ENCODE assay signal across 20 cellular contexts in the genomic region with DNA sequence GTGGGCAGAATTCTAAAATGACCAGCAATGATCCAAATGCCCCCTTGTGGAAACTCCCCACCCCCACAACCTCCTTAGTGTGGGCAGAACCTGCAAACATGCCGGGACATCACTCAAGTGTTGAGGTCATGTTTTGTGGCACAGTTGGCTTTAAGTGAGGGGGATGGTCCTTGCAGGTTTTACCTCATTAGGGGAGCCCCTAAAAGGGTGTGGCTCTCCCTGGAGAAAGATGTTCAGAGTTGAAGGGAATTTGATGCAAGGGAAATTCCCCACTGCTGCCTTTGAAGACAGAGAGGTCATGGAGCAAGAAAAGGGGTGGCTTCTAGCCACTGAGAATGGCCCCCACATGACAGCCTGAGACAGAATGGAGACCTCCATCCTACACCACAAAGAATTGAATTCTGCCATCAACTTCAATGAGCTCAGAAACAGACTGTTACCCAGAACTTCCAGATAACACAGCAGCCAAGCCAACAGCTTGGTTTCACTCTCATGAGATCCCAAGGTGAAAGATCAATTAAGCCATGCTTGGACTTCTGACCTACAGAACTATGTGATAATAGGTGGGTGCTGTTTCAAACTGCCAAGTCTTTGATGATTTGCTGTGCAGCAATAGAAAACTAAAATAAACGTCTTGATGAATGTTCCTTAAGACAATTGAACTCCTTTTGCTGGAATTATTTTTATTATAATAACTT.
DNase-seq lines count a peak whose midpoint lies in the region; ATAC-seq and TF ChIP-seq lines count a peak whose summit lies in the region.
"Had no signal": no experiment of that assay in that cellular context is flagged by ENCODE, and none has a peak within 500 bp of the region (broad histone marks: within the 10 kb centered on the region; RNA-seq: fewer than 3 reads in every experiment).

No MANE protein-coding gene starts in this region.

- H3K4me3 ChIP-seq in HEK293 (ENCODE audit: low read depth, low read length) (no peak overlapping the region), OCI-LY7 (ENCODE audit: low read depth, low read length, poor library complexity, severe bottlenecking) (no peak overlapping the region)
- H3K4me3 ChIP-seq: PC-9, SJSA1 had no signal

- no peaks in the 10 kb centered on the region for H4K20me1 ChIP-seq in OCI-LY7 (ENCODE audit: insufficient read depth, low read length)

- CTCF ChIA-PET in activated CD8-positive, alpha-beta memory T cell treated with anti-CD3 and anti-CD28 coated beads, Interleukin-2, amount 10 ng/mL, durations not matched to agents 7 days and 5 days (lab: Charles Lee), result no interaction called here
- CTCF ChIA-PET in HEK293 (lab: Yijun Ruan, JAX), result no interaction called here
- CTCF ChIA-PET in OCI-LY7 (lab: Charles Lee; ENCODE audit: unreplicated experiment), result no interaction called here

- H3K36me3 Mint-ChIP-seq in activated CD8-positive, alpha-beta memory T cell treated with anti-CD3 and anti-CD28 coated beads, Interleukin-2, amount 10 ng/mL, durations not matched to agents 7 days and 5 days, result no peaks in the 10 kb centered on the region

- intact Hi-C loops in OCI-LY7 (cut with micrococcal nuclease; ENCODE audit: unreplicated experiment), result no loop called here

- POLR2A ChIA-PET in HEK293 (lab: Yijun Ruan, JAX), result no interaction called here
- POLR2A ChIA-PET in OCI-LY7 (lab: Charles Lee), result interaction anchor here (0.7 kb wide), 1 partner anchor 135 kb away, joined by 3 read pairs; no protein-coding TSS in a partner anchor

- no TSS peak for BruUV-seq in OCI-LY7 (replicated peaks; lab: Mats Ljungman, UMichigan)

- H3K4me1 ChIP-seq in HEK293 (ENCODE audit: control insufficient read depth, insufficient read depth, low read length) (no peaks in the 10 kb centered on the region), OCI-LY7 (ENCODE audit: insufficient read depth, low read length, poor library complexity, severe bottlenecking) (no peaks in the 10 kb centered on the region)
- H3K4me1 ChIP-seq: SJSA1 had no signal

- H3K9me2 ChIP-seq in OCI-LY7 (ENCODE audit: insufficient read depth, low read length), result no peaks in the 10 kb centered on the region

- no peaks in the 10 kb centered on the region for H3K79me2 ChIP-seq in OCI-LY7 (ENCODE audit: insufficient read depth, low read depth, low read length)

- ATAC-seq in activated CD8-positive, alpha-beta memory T cell treated with anti-CD3 and anti-CD28 coated beads, Interleukin-2, amount 10 ng/mL, durations not matched to agents 7 days and 5 days, result no peak
- ATAC-seq in stimulated activated naive CD8-positive, alpha-beta T cell treated with anti-CD3 and anti-CD28 coated beads, Interleukin-15, Interleukin-2, amounts not matched to agents 100 U/mL and 50 U/mL, for 24 hours, result peak; percentile 44
- no peak for ATAC-seq in HG03135 (IDR thresholded peaks at IDR 0.05; ENCODE audit: unreplicated experiment)
- ATAC-seq: right cardiac atrium had no signal

- TF ChIP-seq CTCF in HEK293 (tag by site-specific recombination; IDR thresholded peaks at IDR 0.05) (no peak), OCI-LY7 (conservative IDR thresholded peaks at IDR 0.05; ENCODE audit: low read length) (peak; percentile 38)

- DNase-seq in activated CD8-positive, alpha-beta memory T cell treated with anti-CD3 and anti-CD28 coated beads, Interleukin-2, amount 10 ng/mL, durations not matched to agents 7 days and 5 days, result peak; percentile 31
- DNase-seq in activated CD8-positive, alpha-beta memory T cell treated with anti-CD3 and anti-CD28 coated beads, Interleukin-2, amount 50 U/mL, for 4 hours, result no peak
- DNase-seq in OCI-LY7 (ENCODE audit: low spot score) (peak; percentile 6), SIG-M5 (lab: John Stamatoyannopoulos, UW) (no peak), G401 (ENCODE audit: low spot score) (no peak)
- peak; percentile 44 for DNase-seq in stimulated activated naive CD8-positive, alpha-beta T cell treated with anti-CD3 and anti-CD28 coated beads, Interleukin-15, Interleukin-2, amounts not matched to agents 100 U/mL and 50 U/mL, for 24 hours
- DNase-seq: activated CD4-positive, alpha-beta T cell treated with anti-CD3 and anti-CD28 coated beads for 1 hour; activated T-cell treated with anti-CD3 and anti-CD28 coated beads, Interleukin-2, amount 50 U/mL, for 1 hour; CD4-positive, alpha-beta T cell; DMS53; Karpas-422; NCI-H1105; NCI-H69; PC-9; right cardiac atrium; stimulated activated CD4-positive, alpha-beta T cell treated with anti-CD3 and anti-CD28 coated beads, Interleukin-15, amount 100 ng/mL, for 24 hours; T1000 had no signal

- no peak overlapping the region for H3K27ac Mint-ChIP-seq in activated CD8-positive, alpha-beta memory T cell treated with anti-CD3 and anti-CD28 coated beads, Interleukin-2, amount 10 ng/mL, durations not matched to agents 7 days and 5 days
- H3K27ac Mint-ChIP-seq: CD4-positive, alpha-beta T cell had no signal

- H3K27ac ChIP-seq in HEK293 (ENCODE audit: extremely low read depth, low read depth, low read length), result no peak overlapping the region
- no peak overlapping the region for H3K27ac ChIP-seq in OCI-LY7 (ENCODE audit: low read depth, low read length, poor library complexity, severe bottlenecking)
- H3K27ac ChIP-seq: PC-9, SJSA1 had no signal

- H2AFZ ChIP-seq in OCI-LY7 (ENCODE audit: low read length), result no peak overlapping the region
- H2AFZ ChIP-seq: PC-9 had no signal

- no peaks in the 10 kb centered on the region for H3K27me3 Mint-ChIP-seq in activated CD8-positive, alpha-beta memory T cell treated with anti-CD3 and anti-CD28 coated beads, Interleukin-2, amount 10 ng/mL, durations not matched to agents 7 days and 5 days

- no peaks in the 10 kb centered on the region for H3K4me1 Mint-ChIP-seq in activated CD8-positive, alpha-beta memory T cell treated with anti-CD3 and anti-CD28 coated beads, Interleukin-2, amount 10 ng/mL, durations not matched to agents 7 days and 5 days

- in situ Hi-C loops in G401 (cut with HindIII; ENCODE audit: low sequenced_read_pairs), result no loop called here

- no peak overlapping the region for H3K4me3 Mint-ChIP-seq in activated CD8-positive, alpha-beta memory T cell treated with anti-CD3 and anti-CD28 coated beads, Interleukin-2, amount 10 ng/mL, durations not matched to agents 7 days and 5 days
- H3K4me3 Mint-ChIP-seq: CD4-positive, alpha-beta T cell had no signal

- no peak overlapping the region for H3K4me2 ChIP-seq in OCI-LY7 (ENCODE audit: low read length)
- H3K4me2 ChIP-seq: PC-9 had no signal

- H3K9me3 ChIP-seq in HEK293 (ENCODE audit: control insufficient read depth, insufficient read depth, low read depth, low read length) (no peaks in the 10 kb centered on the region; the same call in 1 of the 2 replicates), OCI-LY7 (ENCODE audit: low read length) (no peaks in the 10 kb centered on the region)
- H3K9me3 ChIP-seq: SJSA1 had no signal

- H3K36me3 ChIP-seq in HEK293 (ENCODE audit: control insufficient read depth in 2 of 2, insufficient read depth in 1 of 2, low read length in 2 of 2), result no peaks in the 10 kb centered on the region
- no peaks in the 10 kb centered on the region for H3K36me3 ChIP-seq in OCI-LY7 (ENCODE audit: insufficient read depth, low read length)
- H3K36me3 ChIP-seq: SJSA1 had no signal

- no peaks in the 10 kb centered on the region for H3K9me3 Mint-ChIP-seq in activated CD8-positive, alpha-beta memory T cell treated with anti-CD3 and anti-CD28 coated beads, Interleukin-2, amount 10 ng/mL, durations not matched to agents 7 days and 5 days (ENCODE audit: low read depth)
- H3K9me3 Mint-ChIP-seq: CD4-positive, alpha-beta T cell had no signal

TF ChIP-seq in HEK293, 187 proteins besides CTCF, POLR2A, EP300 and RAD21:
- TF ChIP-seq EGR2 (tag by site-specific recombination; IDR thresholded peaks at IDR 0.05; ENCODE audit: low read depth), result peak; percentile 65
- TF ChIP-seq ZNF701 (tag by site-specific recombination; IDR thresholded peaks at IDR 0.05), result no peak
- no peak for TF ChIP-seq ZNF274 (IDR thresholded peaks at IDR 0.05; ENCODE audit: low read length)
- TF ChIP-seq ZNF274 (tag by site-specific recombination; IDR thresholded peaks at IDR 0.05; ENCODE audit: borderline replicate concordance), result no peak
- TF ChIP-seq GLI2 (tag by site-specific recombination; IDR thresholded peaks at IDR 0.05; ENCODE audit: borderline replicate concordance, low read depth), result no peak

Comparison
In these comparisons a context has a peak if more than half of its experiments do, and no peak if none do; other contexts are left out.
1. DNase-seq: peak in activated CD8-positive, alpha-beta memory T cell treated with anti-CD3 and anti-CD28 coated beads, Interleukin-2, amount 10 ng/mL, durations not matched to agents 7 days and 5 days (single experiment), OCI-LY7 (single experiment) and stimulated activated naive CD8-positive, alpha-beta T cell treated with anti-CD3 and anti-CD28 coated beads, Interleukin-15, Interleukin-2, amounts not matched to agents 100 U/mL and 50 U/mL, for 24 hours (single experiment); none in activated CD8-positive, alpha-beta memory T cell treated with anti-CD3 and anti-CD28 coated beads, Interleukin-2, amount 50 U/mL, for 4 hours (single experiment), SIG-M5 (single experiment) and G401 (single experiment).